30 cellular contexts compared by ENCODE assay signal in genomic region chr10:88873757-88874156, GRCh38. TPM values are rescaled to one million over a fixed set of nuclear protein-coding genes. Genes with fewer than 3 reads are reported as not detected.
"Had no signal": no experiment of that assay in that cellular context is flagged by ENCODE, and none has a peak within 500 bp of the region (broad histone marks: within the 10 kb centered on the region; RNA-seq: fewer than 3 reads in every experiment).

No MANE protein-coding gene starts in this region.

- H3K27ac ChIP-seq: neutrophil, pancreas, psoas muscle, right lobe of liver, sigmoid colon, spleen, stomach, thoracic aorta, thyroid gland, tibial nerve, upper lobe of left lung, vagina had no signal

- H3K36me3 ChIP-seq: neutrophil, pancreas, right lobe of liver, sigmoid colon, spleen, stomach, thoracic aorta, thyroid gland, tibial nerve, upper lobe of left lung, vagina had no signal

- H3K4me1 ChIP-seq: pancreas, psoas muscle, right lobe of liver, sigmoid colon, stomach, thyroid gland, tibial nerve, upper lobe of left lung, vagina had no signal

- FAIRE-seq: urothelium cell line had no signal

- H3K9me3 ChIP-seq: neutrophil, pancreas, psoas muscle, right lobe of liver, sigmoid colon, spleen, stomach, thoracic aorta, thyroid gland, tibial nerve, upper lobe of left lung, vagina had no signal

- ATAC-seq: naive thymus-derived CD4-positive, alpha-beta T cell; natural killer cell; pancreas; psoas muscle; right cardiac atrium; right lobe of liver; stimulated activated memory B cell treated with anti-CD40 and anti-IgM and Interleukin-4, amounts not matched to agents 10 μg/mL and 1 μg/mL and 100 μg/mL, for 72 hours had no signal

- H3K4me3 ChIP-seq: pancreas, psoas muscle, right lobe of liver, sigmoid colon, spleen, stomach, thoracic aorta, thyroid gland, tibial nerve, upper lobe of left lung, vagina had no signal

- DNase-seq: naive thymus-derived CD4-positive, alpha-beta T cell; natural killer cell; nucleus accumbens; pancreas; psoas muscle; right cardiac atrium; right lobe of liver; sigmoid colon; small intestine; spleen; stimulated activated CD4-positive, alpha-beta T cell treated with anti-CD3 and anti-CD28 coated beads, Interleukin-12 subunit alpha, Interleukin-12 subunit beta, amount 100 ng/mL, for 4 hours; stimulated activated CD4-positive, alpha-beta T cell treated with anti-CD3 and anti-CD28 coated beads, Interleukin-1b, Interleukin-23, amount 100 ng/mL, for 48 hours; stimulated activated CD4-positive, alpha-beta T cell treated with anti-CD3 and anti-CD28 coated beads, Interleukin-4, amount 100 ng/mL, for 1 hour; stimulated activated CD4-positive, alpha-beta T cell treated with anti-CD3 and anti-CD28 coated beads, Interleukin-4, amount 100 ng/mL, for 4 hours; stimulated activated CD8-positive, alpha-beta memory T cell treated with anti-CD3 and anti-CD28 coated beads, Interleukin-4, amount 100 ng/mL, for 48 hours; stimulated activated naive CD4-positive, alpha-beta T cell treated with Interleukin-2 at 50 U/mL for 16 hours; stomach; thyroid gland; trophoblast cell; upper lobe of left lung had no signal

- H3K27me3 ChIP-seq: neutrophil, right lobe of liver, sigmoid colon, spleen, stomach, thyroid gland, tibial nerve, upper lobe of left lung, vagina had no signal

RNA-seq across cellular contexts. Expression of gene ANKRD22, which starts 22.1 kb away (rescaled TPM):
- total RNA-seq: natural killer cell, neural crest cell, osteocyte, psoas muscle, sigmoid colon, skeletal muscle tissue, temporal lobe, thoracic aorta, thyroid gland, tibial nerve had no signal
- polyA plus RNA-seq: right cardiac atrium had no signal
